In the genomic region with DNA sequence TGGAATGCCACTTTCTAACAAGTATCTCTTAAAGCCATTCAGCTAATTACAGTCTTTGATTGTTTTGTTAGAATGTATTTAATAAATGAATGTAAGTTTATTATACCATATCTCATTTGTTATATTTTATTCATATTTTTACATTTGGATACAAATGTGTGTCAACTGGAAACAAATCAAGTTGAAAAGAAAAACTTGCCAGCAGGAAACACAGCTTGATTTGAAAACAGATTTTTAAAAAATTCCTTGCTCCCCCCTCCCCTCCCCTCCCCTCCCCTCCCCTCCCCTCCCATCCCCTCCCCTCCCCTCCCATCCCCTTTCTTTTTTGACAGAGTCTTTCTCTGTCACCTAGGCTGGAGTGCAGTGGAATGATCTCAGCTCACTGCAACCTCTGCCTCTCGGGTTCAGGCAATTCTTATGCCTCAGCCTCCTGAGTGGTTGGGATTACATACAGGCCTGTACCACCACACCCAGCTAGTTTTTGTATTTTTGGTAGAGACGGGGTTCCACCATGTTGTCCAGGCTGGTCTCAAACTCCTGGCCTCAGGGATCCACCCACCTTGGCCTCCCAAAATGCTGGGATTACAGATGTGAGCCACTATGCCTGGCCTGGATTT, we compare ENCODE assay signal across 35 cellular contexts.
DNase-seq lines count a peak whose midpoint lies in the region; ATAC-seq, FAIRE-seq and TF ChIP-seq lines count a peak whose summit lies in the region.
"Had no signal": no experiment of that assay in that cellular context is flagged by ENCODE, and none has a peak within 500 bp of the region (broad histone marks: within the 10 kb centered on the region; RNA-seq: fewer than 3 reads in every experiment).

No MANE protein-coding gene starts in this region.

- H2BK15ac ChIP-seq in H9 (ENCODE audit: low read depth, low read length): no peak overlapping the region

- no peak overlapping the region for H3K23ac ChIP-seq in H9 (ENCODE audit: insufficient read length, low read depth, low read length)

- H3K14ac ChIP-seq in H9 (ENCODE audit: insufficient read depth, low read length): no peak overlapping the region

- no peak overlapping the region for H3T11ph ChIP-seq in H9 (ENCODE audit: low read length)

- BruUV-seq in HepG2 (replicated peaks; lab: Mats Ljungman, UMichigan) (no TSS peak), K562 (replicated peaks; lab: Mats Ljungman, UMichigan) (no TSS peak)

- no peak overlapping the region for H2BK12ac ChIP-seq in H9 (ENCODE audit: insufficient read length, low read depth, low read length)

- TF ChIP-seq POLR2A in HepG2 (IDR thresholded peaks at IDR 0.05; ENCODE audit: insufficient read depth in 1 of 2, low read depth in 2 of 2, low read length in 2 of 2): no peak
- TF ChIP-seq POLR2A in right lobe of liver (IDR thresholded peaks at IDR 0.05): no peak
- no peak for TF ChIP-seq POLR2A in K562 (conservative IDR thresholded peaks at IDR 0.05)
- TF ChIP-seq POLR2A in sigmoid colon (IDR thresholded peaks at IDR 0.05): no peak

- H4K8ac ChIP-seq in H9 (replicated peaks; ENCODE audit: insufficient read length, low read depth, low read length): no peak overlapping the region

- H3K23me2 ChIP-seq in H9 (ENCODE audit: insufficient read length, low read depth, low read length, poor library complexity, severe bottlenecking): no peaks in the 10 kb centered on the region

- no peak overlapping the region for H3K4me3 ChIP-seq in HepG2 (replicated peaks in 1 of 3; ENCODE audit: insufficient read depth in 1 of 3, low read depth in 2 of 3, low read length in 3 of 3)
- no peak overlapping the region for H3K4me3 ChIP-seq in right lobe of liver
- no peak overlapping the region for H3K4me3 ChIP-seq in K562
- no peak overlapping the region for H3K4me3 ChIP-seq in muscle layer of colon (ENCODE audit: low read depth in 1 of 2, low read length in 2 of 2)
- no peak overlapping the region for H3K4me3 ChIP-seq in sigmoid colon
- H3K4me3 ChIP-seq: A549; BLaER1; BLaER1 treated with 17β-estradiol and CSF1 and Interleukin-3, amounts not matched to agents 10 nM and 100 nM had no signal

- H3K79me1 ChIP-seq in H9 (ENCODE audit: insufficient read depth, low read depth, low read length, poor library complexity, severe bottlenecking): no peaks in the 10 kb centered on the region

- no peak overlapping the region for H3K56ac ChIP-seq in H9 (ENCODE audit: insufficient read length, low read depth, low read length)

- POLR2A ChIA-PET in HepG2 (lab: Yijun Ruan, JAX) (no interaction called here), K562 (lab: Yijun Ruan, JAX) (interaction anchor here (0.5 to 1.0 kb wide), 2 partner anchors 30 to 818 kb away, joined by 3 read pairs; no protein-coding TSS in a partner anchor)

- WGBS in HepG2 (ENCODE audit: low lambda C conversion rate): 96% methylated on average over 2 of the region's 2 CpGs
- 100% methylated on average over 2 of the region's 2 CpGs for WGBS in right lobe of liver (ENCODE audit: insufficient coverage, low coverage, low lambda C conversion rate, missing lambda C conversion rate)
- 88% methylated on average over 2 of the region's 2 CpGs for WGBS in K562 (ENCODE audit: insufficient coverage, low coverage, missing lambda C conversion rate)
- 92 to 99% methylated on average over 2 of the region's 2 CpGs for WGBS in sigmoid colon, 2 donors
- no CpG with 5 or more reads among the region's 2 CpGs for WGBS in H9 (ENCODE audit: extremely low coverage, insufficient read length, low lambda C conversion rate)

- TF ChIP-seq EP300 in HepG2 (IDR thresholded peaks at IDR 0.05; ENCODE audit: low read depth in 2 of 2, low read length in 2 of 2) (no peak), HepG2 (CRISPR knock-in tag; IDR thresholded peaks at IDR 0.05; ENCODE audit: borderline replicate concordance) (no peak), K562 (IDR thresholded peaks at IDR 0.05; ENCODE audit: low read length) (no peak), sigmoid colon (IDR thresholded peaks at IDR 0.05) (no peak)

- H3K4me3 Mint-ChIP-seq in H9: no peak overlapping the region
- H3K4me3 Mint-ChIP-seq: B cell; CD14-positive monocyte; CD4-positive, alpha-beta memory T cell; CD4-positive, alpha-beta T cell; CD4-positive, CD25-positive, alpha-beta regulatory T cell; CD8-positive, alpha-beta memory T cell; CD8-positive, alpha-beta T cell had no signal

- no peaks in the 10 kb centered on the region for H3K4me1 ChIP-seq in HepG2 (ENCODE audit: insufficient read depth, low read length)
- no peaks in the 10 kb centered on the region for H3K4me1 ChIP-seq in right lobe of liver
- no peaks in the 10 kb centered on the region for H3K4me1 ChIP-seq in K562 (replicated peaks in 1 of 2; ENCODE audit: control insufficient read depth in 2 of 2, insufficient read depth in 2 of 2, low read length in 2 of 2)
- H3K4me1 ChIP-seq in muscle layer of colon (ENCODE audit: insufficient read depth, low read length): peaks cover 15% of the 10 kb centered on the region
- H3K4me1 ChIP-seq in sigmoid colon: peaks cover 0 to 51% (median 17%) of the 10 kb centered on the region in 4 donors
- no peaks in the 10 kb centered on the region for H3K4me1 ChIP-seq in H9 (ENCODE audit: insufficient read depth, low read length)
- H3K4me1 ChIP-seq: A549; BE2C; BLaER1; BLaER1 treated with 17β-estradiol and CSF1 and Interleukin-3, amounts not matched to agents 10 nM and 100 nM; Caco-2 had no signal

- CTCF ChIA-PET in HepG2 (lab: Yijun Ruan, JAX; ENCODE audit: low intra/inter-chr PET ratio, low total read pairs): no interaction called here
- CTCF ChIA-PET in K562 (lab: Yijun Ruan, JAX; ENCODE audit: low intra/inter-chr PET ratio): no interaction called here

- H3K4ac ChIP-seq in H9 (ENCODE audit: low read depth, low read length): no peak overlapping the region

- TF ChIP-seq RAD21 in HepG2 (CRISPR knock-in tag; IDR thresholded peaks at IDR 0.05) (no peak), K562 (CRISPR knock-in tag; conservative IDR thresholded peaks at IDR 0.05 in 1 of 2, IDR thresholded peaks at IDR 0.05 in 1 of 2) (no peak)

- H3K9me3 Mint-ChIP-seq in H9: no peaks in the 10 kb centered on the region
- H3K9me3 Mint-ChIP-seq: CD4-positive, alpha-beta T cell had no signal

- no peaks in the 10 kb centered on the region; a peak in 1 of 7 replicates for H3K36me3 Mint-ChIP-seq in H9 (ENCODE audit: insufficient read depth in 1 of 3, low read depth in 3 of 3)

- H3K18ac ChIP-seq in H9 (ENCODE audit: insufficient read length, low read depth, low read length): no peak overlapping the region

- no peak overlapping the region for H2BK5ac ChIP-seq in H9 (ENCODE audit: insufficient read length, low read length)

- H3K4me2 ChIP-seq in HepG2 (ENCODE audit: low read depth, low read length) (no peak overlapping the region), K562 (ENCODE audit: insufficient read depth, low read length) (no peak overlapping the region), H9 (ENCODE audit: insufficient read depth, insufficient read length, low read length) (no peak overlapping the region)
- H3K4me2 ChIP-seq: A549; BLaER1; BLaER1 treated with 17β-estradiol and CSF1 and Interleukin-3, amounts not matched to agents 10 nM and 100 nM had no signal

- no peaks in the 10 kb centered on the region for H3K9me3 ChIP-seq in HepG2 (ENCODE audit: low read length)
- H3K9me3 ChIP-seq in right lobe of liver: no peaks in the 10 kb centered on the region
- no peaks in the 10 kb centered on the region for H3K9me3 ChIP-seq in K562 (replicated peaks; ENCODE audit: control insufficient read depth, insufficient read depth, low read depth, low read length)
- H3K9me3 ChIP-seq in muscle layer of colon (ENCODE audit: low read length): no peaks in the 10 kb centered on the region
- no peaks in the 10 kb centered on the region for H3K9me3 ChIP-seq in sigmoid colon
- no peaks in the 10 kb centered on the region for H3K9me3 ChIP-seq in H9 (ENCODE audit: control insufficient read depth, low read depth, low read length)
- H3K9me3 ChIP-seq: A549, BE2C, Caco-2 had no signal

- H2AK5ac ChIP-seq in H9 (ENCODE audit: insufficient read length, low read length): no peak overlapping the region

- H4K20me1 ChIP-seq in HepG2 (ENCODE audit: insufficient read depth, low read length): no peaks in the 10 kb centered on the region
- no peaks in the 10 kb centered on the region for H4K20me1 ChIP-seq in K562 (replicated peaks; ENCODE audit: control insufficient read depth, insufficient read depth, low read length)
- H4K20me1 ChIP-seq in H9 (ENCODE audit: control insufficient read depth, insufficient read depth, insufficient read length): no peaks in the 10 kb centered on the region
- H4K20me1 ChIP-seq: BLaER1; BLaER1 treated with 17β-estradiol and CSF1 and Interleukin-3, amounts not matched to agents 10 nM and 100 nM had no signal

- H2BK20ac ChIP-seq in H9 (ENCODE audit: low read depth, low read length, poor library complexity, severe bottlenecking): no peak overlapping the region

- H3K9me1 ChIP-seq in K562 (ENCODE audit: control insufficient read depth, insufficient read depth, low read length): no peaks in the 10 kb centered on the region

- H3K27me3 ChIP-seq in HepG2 (ENCODE audit: control insufficient read depth in 1 of 2, insufficient read depth in 2 of 2, low read length in 2 of 2) (no peaks in the 10 kb centered on the region; a peak in 1 of 5 replicates), right lobe of liver (no peaks in the 10 kb centered on the region), K562 (ENCODE audit: control insufficient read depth in 2 of 2, insufficient read depth in 2 of 2, low read length in 2 of 2) (no peaks in the 10 kb centered on the region), muscle layer of colon (ENCODE audit: control insufficient read depth in 1 of 2, insufficient read depth in 2 of 2, low read length in 2 of 2) (no peaks in the 10 kb centered on the region), sigmoid colon (no peaks in the 10 kb centered on the region), H9 (ENCODE audit: insufficient read depth, low read length) (no peaks in the 10 kb centered on the region)
- H3K27me3 ChIP-seq: BE2C; BLaER1; BLaER1 treated with 17β-estradiol and CSF1 and Interleukin-3, amounts not matched to agents 10 nM and 100 nM had no signal

- intact Hi-C loops in HepG2 (cut with micrococcal nuclease; ENCODE audit: unreplicated experiment) (no loop called here), right lobe of liver (cut with DNase I) (no loop called here), K562 (cut with micrococcal nuclease) (no loop called here), sigmoid colon (cut with DNase I) (no loop called here)

- no peak for ATAC-seq in HepG2
- no peak for ATAC-seq in right lobe of liver
- ATAC-seq in K562: no peak
- ATAC-seq: A549; CD8-positive, alpha-beta T cell had no signal

- H3K79me2 ChIP-seq in HepG2 (ENCODE audit: insufficient read depth, low read length) (no peaks in the 10 kb centered on the region), K562 (ENCODE audit: control insufficient read depth, insufficient read depth, low read length) (no peaks in the 10 kb centered on the region), H9 (ENCODE audit: insufficient read depth, low read length) (no peaks in the 10 kb centered on the region)

- in situ Hi-C loops in HepG2 (cut with HindIII; ENCODE audit: extremely low pct_ligation_motif_present, low pct_unique_long_range_greater_than_20kb): no loop called here
- in situ Hi-C loops in K562 (cut with MboI): no loop called here

- H3K27ac ChIP-seq in HepG2 (ENCODE audit: extremely low read length, insufficient read depth, low read length) (no peak overlapping the region), right lobe of liver (no peak overlapping the region), K562 (ENCODE audit: extremely low read depth, low read depth, low read length) (no peak overlapping the region), muscle layer of colon (ENCODE audit: low read depth, low read length) (peak overlapping the region; percentile 6), sigmoid colon (peak overlapping the region in 3 of 4 donors; percentile 1 to 70 (median 68)), H9 (ENCODE audit: insufficient read length, low read depth, low read length) (no peak overlapping the region)
- H3K27ac ChIP-seq: 22Rv1; A549; BLaER1; BLaER1 treated with 17β-estradiol and CSF1 and Interleukin-3, amounts not matched to agents 10 nM and 100 nM; C4-2B had no signal

- no peak overlapping the region for H4K5ac ChIP-seq in H9 (ENCODE audit: insufficient read length, low read depth, low read length)

- no peak overlapping the region for H4K91ac ChIP-seq in H9 (ENCODE audit: insufficient read length, low read depth, low read length)

- TF ChIP-seq CTCF in HepG2 (CRISPR knock-in tag; IDR thresholded peaks at IDR 0.05) (no peak), right lobe of liver (IDR thresholded peaks at IDR 0.05) (no peak), K562 (IDR thresholded peaks at IDR 0.05 in 2 of 3, conservative IDR thresholded peaks at IDR 0.05 in 1 of 3; ENCODE audit: insufficient read depth in 2 of 3, low read depth in 1 of 3, low read length in 3 of 3) (no peak), sigmoid colon (IDR thresholded peaks at IDR 0.05) (no peak), H9 (conservative IDR thresholded peaks at IDR 0.05) (no peak)

- H3K9ac ChIP-seq in HepG2 (ENCODE audit: insufficient read depth, low read depth, low read length) (no peak overlapping the region), K562 (ENCODE audit: insufficient read depth in 1 of 2, low read depth in 2 of 2, low read length in 2 of 2) (no peak overlapping the region), muscle layer of colon (ENCODE audit: low read length) (no peak overlapping the region), H9 (ENCODE audit: extremely low read depth, insufficient read length, low read length) (no peak overlapping the region)
- H3K9ac ChIP-seq: BLaER1; BLaER1 treated with 17β-estradiol and CSF1 and Interleukin-3, amounts not matched to agents 10 nM and 100 nM had no signal

- H2AFZ ChIP-seq in HepG2 (ENCODE audit: low read length): no peak overlapping the region
- no peak overlapping the region for H2AFZ ChIP-seq in K562 (ENCODE audit: low read depth, low read length)
- H2AFZ ChIP-seq in H9 (ENCODE audit: low read length): no peak overlapping the region

- H3K4me1 Mint-ChIP-seq in H9: no peaks in the 10 kb centered on the region
- H3K4me1 Mint-ChIP-seq: B cell, CD14-positive monocyte had no signal

- H3K27ac Mint-ChIP-seq in H9: no peak overlapping the region
- H3K27ac Mint-ChIP-seq: B cell; CD14-positive monocyte; CD4-positive, alpha-beta T cell; CD4-positive, CD25-positive, alpha-beta regulatory T cell had no signal

- H2BK120ac ChIP-seq in H9 (ENCODE audit: low read depth, low read length, poor library complexity, severe bottlenecking): no peak overlapping the region

- FAIRE-seq in HepG2 (lab: Jason Lieb, UNC) (no peak), K562 (lab: Jason Lieb, UNC) (no peak)
- FAIRE-seq: D721Med had no signal

- DNase-seq in HepG2 (ENCODE audit: low spot score) (no peak), right lobe of liver (no peak), K562 (ENCODE audit: extremely low read depth in 1 of 4, low spot score in 3 of 4) (no peak), sigmoid colon (no peak), H9 (no peak), Ammon's horn (ENCODE audit: low spot score) (no peak), NCI-H1092 (lab: John Stamatoyannopoulos, UW) (no peak)
- DNase-seq: 8988T; ACHN; AML-193; BE2C; C1 segment of cervical spinal cord; Caco-2; Calu3; CD4-positive, alpha-beta memory T cell; CD4-positive, alpha-beta T cell; CD4-positive, CD25-positive, alpha-beta regulatory T cell; CD8-positive, alpha-beta memory T cell; CD8-positive, alpha-beta T cell; COR-L47; DMS 273 treated with DMSO at 0.1 percent for 48 hours; DMS153; DMS53; DMS79; DMS79 treated with DMSO at 0.1 percent for 48 hours; DND-41 had no signal

- H3K36me3 ChIP-seq in HepG2 (replicated peaks in 1 of 2; ENCODE audit: control insufficient read depth in 1 of 2, insufficient read depth in 2 of 2, low read length in 2 of 2) (no peaks in the 10 kb centered on the region), right lobe of liver (peaks cover 0 to 6% (median 0%) of the 10 kb centered on the region in 4 donors), K562 (ENCODE audit: control insufficient read depth, insufficient read depth, low read length) (peaks cover 2% of the 10 kb centered on the region; the same call in 1 of the 3 replicates), muscle layer of colon (ENCODE audit: insufficient read depth, low read length) (no peaks in the 10 kb centered on the region), sigmoid colon (no peaks in the 10 kb centered on the region)
- H3K36me3 ChIP-seq: BE2C had no signal

- H3K27me3 Mint-ChIP-seq in H9 (ENCODE audit: low read depth): no peaks in the 10 kb centered on the region
- H3K27me3 Mint-ChIP-seq: B cell; CD4-positive, alpha-beta memory T cell; CD4-positive, alpha-beta T cell; CD4-positive, CD25-positive, alpha-beta regulatory T cell; CD8-positive, alpha-beta memory T cell had no signal

Comparison
In these comparisons a context has a peak if more than half of its experiments do, and no peak if none do; other contexts are left out.
1. H3K27ac ChIP-seq: peak in muscle layer of colon (single experiment) and sigmoid colon (3 of 4); none in HepG2 (single experiment), right lobe of liver (0 of 3), K562 (single experiment) and H9 (single experiment).